ENCODE assay signal across 8 cellular contexts in genomic region chr2:10305715-10306114, GRCh38. TPM values are rescaled to one million over a fixed set of nuclear protein-coding genes. Genes with fewer than 3 reads are reported as not detected.
A peak's percentile ranks its signal among the peaks of the same experiment; 100 is the strongest.
DNase-seq lines count a peak whose midpoint lies in the region; ATAC-seq lines count a peak whose summit lies in the region.

No MANE protein-coding gene starts in this region.

- peak; percentile 16 to 54 (median 31) for DNase-seq in stimulated activated naive CD4-positive, alpha-beta T cell (lab: John Stamatoyannopoulos, UW)
- DNase-seq in stimulated activated naive CD4-positive, alpha-beta T cell treated with Interleukin-2 at 50 U/mL for 16 hours (lab: John Stamatoyannopoulos, UW) = no peak
- DNase-seq in activated T-cell treated with anti-CD3 and anti-CD28 coated beads, Interleukin-2, amount 50 U/mL, for 72 hours = peak; percentile 47 to 61
- DNase-seq in left kidney (ENCODE audit: low read depth, low spot score) = peak; percentile 54
- DNase-seq in NCI-H1105 (lab: John Stamatoyannopoulos, UW) = no peak
- no peak for DNase-seq in T-helper 9 cell
- DNase-seq in DMS114 treated with DMSO at 0.1 percent for 48 hours (lab: John Stamatoyannopoulos, UW; ENCODE audit: unreplicated experiment) = no peak

- H3K4me1 Mint-ChIP-seq in activated T-cell treated with anti-CD3 and anti-CD28 coated beads, Interleukin-2, amount 50 U/mL, for 72 hours (ENCODE audit: low read depth) = peaks cover 70% of the 10 kb centered on the region

- H3K36me3 Mint-ChIP-seq in activated T-cell treated with anti-CD3 and anti-CD28 coated beads, Interleukin-2, amount 50 U/mL, for 72 hours (ENCODE audit: insufficient read depth in 2 of 2) = peaks cover 0 to 3% of the 10 kb centered on the region in 2 donors

- no peak overlapping the region for H3K27ac Mint-ChIP-seq in activated T-cell treated with anti-CD3 and anti-CD28 coated beads, Interleukin-2, amount 50 U/mL, for 72 hours

- peak overlapping the region; percentile 98 to 99 for H3K4me3 Mint-ChIP-seq in activated T-cell treated with anti-CD3 and anti-CD28 coated beads, Interleukin-2, amount 50 U/mL, for 72 hours

- H3K9me3 Mint-ChIP-seq in activated T-cell treated with anti-CD3 and anti-CD28 coated beads, Interleukin-2, amount 50 U/mL, for 72 hours = peaks cover 0 to 1% of the 10 kb centered on the region in 2 donors

- H3K27me3 Mint-ChIP-seq in activated T-cell treated with anti-CD3 and anti-CD28 coated beads, Interleukin-2, amount 50 U/mL, for 72 hours (ENCODE audit: low read depth) = no peaks in the 10 kb centered on the region

- peak; percentile 11 to 31 for ATAC-seq in activated T-cell treated with anti-CD3 and anti-CD28 coated beads, Interleukin-2, amount 50 U/mL, for 72 hours (replicated peaks in 1 of 2)
- no peak for ATAC-seq in HG02798 (IDR thresholded peaks at IDR 0.05; ENCODE audit: poor library complexity, unreplicated experiment)

RNA-seq across cellular contexts. Expression of gene HPCAL1, which starts 3.0 kb away (rescaled TPM):
- 10 to 100 TPM; 43.9 to 52.0 TPM for total RNA-seq in activated T-cell treated with anti-CD3 and anti-CD28 coated beads, Interleukin-2, amount 50 U/mL, for 72 hours

Comparison
In these comparisons a context has a peak if more than half of its experiments do, and no peak if none do; other contexts are left out.
1. DNase-seq: peak in stimulated activated naive CD4-positive, alpha-beta T cell (6 of 6), activated T-cell treated with anti-CD3 and anti-CD28 coated beads, Interleukin-2, amount 50 U/mL, for 72 hours (2 of 2) and left kidney (single experiment); none in stimulated activated naive CD4-positive, alpha-beta T cell treated with Interleukin-2 at 50 U/mL for 16 hours (single experiment), NCI-H1105 (single experiment), T-helper 9 cell (single experiment) and DMS114 treated with DMSO at 0.1 percent for 48 hours (single experiment).